Comparison of ENCODE assay signal across 29 cellular contexts in the genomic region with DNA sequence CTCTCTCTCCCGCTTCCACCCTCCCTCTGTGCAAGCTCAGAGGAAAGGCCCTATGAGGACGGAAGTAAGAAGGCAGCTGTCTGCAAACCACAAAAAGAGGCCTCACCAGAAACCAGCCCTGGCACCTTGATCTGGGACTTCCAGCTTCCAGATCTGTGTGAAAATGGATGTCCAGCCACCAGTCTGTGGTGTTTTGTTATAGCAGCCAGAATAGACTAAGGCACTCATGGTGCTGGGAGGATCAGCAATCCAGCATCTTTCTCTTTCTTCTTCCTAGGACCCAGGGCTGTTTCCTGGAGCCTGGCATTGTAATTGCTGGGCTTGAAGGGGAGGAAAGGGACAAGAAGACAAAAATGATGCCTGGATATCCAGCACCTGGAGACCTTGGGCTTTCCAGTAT.
"Had no signal": no experiment of that assay in that cellular context is flagged by ENCODE, and none has a peak within 500 bp of the region (broad histone marks: within the 10 kb centered on the region; RNA-seq: fewer than 3 reads in every experiment).

No MANE protein-coding gene starts in this region.

- H3K9ac ChIP-seq: SK-N-SH had no signal

- H3K36me3 Mint-ChIP-seq: activated CD4-positive, alpha-beta memory T cell treated with anti-CD3 and anti-CD28 coated beads for 36 hours; activated naive CD4-positive, alpha-beta T cell treated with anti-CD3 and anti-CD28 coated beads, Interleukin-2, amount 50 U/mL, for 72 hours had no signal

- H3K27me3 ChIP-seq: adrenal gland, body of pancreas, breast epithelium, Peyer's patch, SJSA1 had no signal

- H3K4me1 Mint-ChIP-seq: T-helper 17 cell had no signal

- H3K4me3 Mint-ChIP-seq: activated CD4-positive, alpha-beta memory T cell treated with anti-CD3 and anti-CD28 coated beads for 36 hours; activated naive CD4-positive, alpha-beta T cell treated with anti-CD3 and anti-CD28 coated beads for 36 hours; activated T-cell treated with anti-CD3 and anti-CD28 coated beads, Interleukin-2, amount 50 U/mL, for 4 hours; activated T-helper 1 cell treated with anti-CD3 and anti-CD28 coated beads, Interleukin-12 subunit alpha, Interleukin-12 subunit beta, Interleukin-2, Interleukin-4 antibody, amounts not matched to agents 30 ng/mL and 10 ng/mL and 1 ng/mL, durations not matched to agents 14 hours and 24 hours and 36 hours; T-helper 17 cell had no signal

- H3K27ac Mint-ChIP-seq: activated CD4-positive, alpha-beta memory T cell treated with anti-CD3 and anti-CD28 coated beads for 36 hours; activated naive CD4-positive, alpha-beta T cell treated with anti-CD3 and anti-CD28 coated beads for 36 hours; activated naive CD4-positive, alpha-beta T cell treated with anti-CD3 and anti-CD28 coated beads, Interleukin-2, amount 50 U/mL, for 72 hours; activated T-helper 1 cell treated with anti-CD3 and anti-CD28 coated beads, Interleukin-12 subunit alpha, Interleukin-12 subunit beta, Interleukin-2, Interleukin-4 antibody, amounts not matched to agents 30 ng/mL and 10 ng/mL and 1 ng/mL, durations not matched to agents 14 hours and 24 hours and 36 hours; T-helper 17 cell had no signal

- ATAC-seq: activated naive CD4-positive, alpha-beta T cell treated with anti-CD3 and anti-CD28 coated beads, Interleukin-2, amount 50 U/mL, for 72 hours; activated T-cell treated with anti-CD3 and anti-CD28 coated beads, Interleukin-2, amount 50 U/mL, for 4 hours; T-helper 17 cell had no signal

- DNase-seq: activated CD4-positive, alpha-beta memory T cell treated with anti-CD3 and anti-CD28 coated beads for 36 hours; activated CD4-positive, alpha-beta T cell treated with anti-CD3 and anti-CD28 coated beads, Interleukin-2, amount 50 U/mL, for 1 hour; activated CD8-positive, alpha-beta memory T cell treated with anti-CD3 and anti-CD28 coated beads, Interleukin-2, amount 50 U/mL, for 4 hours; activated gamma-delta T cell treated with Interleukin-2 at 50 U/mL for 16 hours; activated naive CD4-positive, alpha-beta T cell treated with anti-CD3 and anti-CD28 coated beads for 36 hours; activated T-cell treated with anti-CD3 and anti-CD28 coated beads for 4 hours; activated T-cell treated with anti-CD3 and anti-CD28 coated beads, Interleukin-2, amount 50 U/mL, for 4 hours; MM.1S; MV-4-11; NCI-H1092 treated with DMSO at 0.1 percent for 48 hours; NCI-H1417; NCI-H187 treated with DMSO at 0.1 percent for 48 hours; NCI-H2081; NCI-H226; NCI-H446 treated with DMSO at 0.1 percent for 48 hours; NCI-H524; NCI-H69; Peyer's patch; RPMI8226; SHP77 treated with DMSO at 0.1 percent for 48 hours; SK-N-SH; T-helper 17 cell; T-helper 9 cell had no signal

- H3K4me2 ChIP-seq: SK-N-SH had no signal

- H3K9me3 ChIP-seq: adrenal gland, body of pancreas, breast epithelium, Peyer's patch, SJSA1, SK-N-SH had no signal

- H3K27ac ChIP-seq: adrenal gland, body of pancreas, breast epithelium, Peyer's patch, SJSA1 had no signal

- H3K4me3 ChIP-seq: adrenal gland, body of pancreas, breast epithelium, Peyer's patch, SJSA1 had no signal

- H3K9me3 Mint-ChIP-seq: activated CD4-positive, alpha-beta memory T cell treated with anti-CD3 and anti-CD28 coated beads for 36 hours; activated naive CD4-positive, alpha-beta T cell treated with anti-CD3 and anti-CD28 coated beads for 36 hours; activated naive CD4-positive, alpha-beta T cell treated with anti-CD3 and anti-CD28 coated beads, Interleukin-2, amount 50 U/mL, for 72 hours; activated T-cell treated with anti-CD3 and anti-CD28 coated beads, Interleukin-2, amount 50 U/mL, for 4 hours; activated T-helper 1 cell treated with anti-CD3 and anti-CD28 coated beads, Interleukin-12 subunit alpha, Interleukin-12 subunit beta, Interleukin-2, Interleukin-4 antibody, amounts not matched to agents 30 ng/mL and 10 ng/mL and 1 ng/mL, durations not matched to agents 14 hours and 24 hours and 36 hours had no signal

- H3K4me1 ChIP-seq: breast epithelium, Peyer's patch had no signal

- H3K36me3 ChIP-seq: adrenal gland, breast epithelium, Peyer's patch, SJSA1 had no signal
